ENCODE assay signal across 26 cellular contexts in genomic region chrX:70013483-70014222, GRCh38. TPM values are rescaled to one million over a fixed set of nuclear protein-coding genes. Genes with fewer than 3 reads are reported as not detected.
DNase-seq lines count a peak whose midpoint lies in the region; ATAC-seq and TF ChIP-seq lines count a peak whose summit lies in the region.
"Had no signal": no experiment of that assay in that cellular context is flagged by ENCODE, and none has a peak within 500 bp of the region (broad histone marks: within the 10 kb centered on the region; RNA-seq: fewer than 3 reads in every experiment).

No MANE protein-coding gene starts in this region.

- no peaks in the 10 kb centered on the region for H4K20me1 ChIP-seq in neural progenitor cell (ENCODE audit: low read depth)

- H3K4me1 Mint-ChIP-seq in neural progenitor cell = no peaks in the 10 kb centered on the region

- no peak overlapping the region for H2AFZ ChIP-seq in neural progenitor cell (replicated peaks)

- no peak for TF ChIP-seq POLR2A in gastrocnemius medialis (IDR thresholded peaks at IDR 0.05)

- DNase-seq in NCI-H1694 (lab: John Stamatoyannopoulos, UW) = peak; percentile 34
- peak; percentile 25 for DNase-seq in choroid plexus epithelial cell (ENCODE audit: low read depth)
- DNase-seq in left ventricle myocardium superior = peak; percentile 70
- DNase-seq in gastrocnemius medialis = peak; percentile 2 to 34
- no peak for DNase-seq in GM13976 (ENCODE audit: low spot score)
- no peak for DNase-seq in neural progenitor cell (ENCODE audit: low spot score)
- DNase-seq: activated CD4-positive, alpha-beta memory T cell treated with anti-CD3 and anti-CD28 coated beads, Interleukin-2, amount 10 ng/mL, durations not matched to agents 7 days and 5 days; activated naive CD4-positive, alpha-beta T cell treated with Interleukin-2 at 50 U/mL for 16 hours; activated T-cell treated with anti-CD3 and anti-CD28 coated beads, Interleukin-2, amount 50 U/mL, for 1 hour; anterior cingulate cortex; CD4-positive, alpha-beta T cell; effector CD8-positive, alpha-beta T cell; NCI-H187; occipital lobe; sigmoid colon had no signal

- no peaks in the 10 kb centered on the region for H3K4me1 ChIP-seq in gastrocnemius medialis
- no peaks in the 10 kb centered on the region for H3K4me1 ChIP-seq in neural progenitor cell
- H3K4me1 ChIP-seq: sigmoid colon, SJSA1 had no signal

- H3K4me2 ChIP-seq in neural progenitor cell = no peak overlapping the region

- intact Hi-C loops in left ventricle myocardium superior (cut with micrococcal nuclease) (no loop called here), gastrocnemius medialis (cut with DNase I; ENCODE audit: low total_unique reads) (no loop called here)

- H3K27ac ChIP-seq in gastrocnemius medialis (peak overlapping the region; percentile 18 to 70 (median 57)), neural progenitor cell (no peak overlapping the region)
- H3K27ac ChIP-seq: sigmoid colon, SJSA1, VCaP had no signal

- no peak overlapping the region for H3K4me3 Mint-ChIP-seq in neural progenitor cell
- H3K4me3 Mint-ChIP-seq: activated CD4-positive, alpha-beta memory T cell treated with anti-CD3 and anti-CD28 coated beads, Interleukin-2, amount 10 ng/mL, durations not matched to agents 7 days and 5 days; CD4-positive, alpha-beta T cell; T-helper 1 cell treated with Interleukin-12 subunit alpha and Interleukin-12 subunit beta and Interleukin-4 antibody, amounts not matched to agents 30 μg/mL and 1 μg/mL, for 36 hours had no signal

- H3K36me3 ChIP-seq in gastrocnemius medialis (no peaks in the 10 kb centered on the region), neural progenitor cell (no peaks in the 10 kb centered on the region)
- H3K36me3 ChIP-seq: sigmoid colon, SJSA1 had no signal

- ATAC-seq in left ventricle myocardium superior (peak; percentile 96), gastrocnemius medialis (peak; percentile 42 to 89), GM21737 (IDR thresholded peaks at IDR 0.05; ENCODE audit: unreplicated experiment) (no peak)
- ATAC-seq: GM12878, K562, Panc1 had no signal

- no peaks in the 10 kb centered on the region for H3K36me3 Mint-ChIP-seq in neural progenitor cell

- no peaks in the 10 kb centered on the region for H3F3A ChIP-seq in neural progenitor cell (ENCODE audit: low read depth)

- no peak overlapping the region for H3K27ac Mint-ChIP-seq in neural progenitor cell
- H3K27ac Mint-ChIP-seq: activated CD4-positive, alpha-beta memory T cell treated with anti-CD3 and anti-CD28 coated beads, Interleukin-2, amount 10 ng/mL, durations not matched to agents 7 days and 5 days; CD4-positive, alpha-beta T cell; T-helper 1 cell treated with Interleukin-12 subunit alpha and Interleukin-12 subunit beta and Interleukin-4 antibody, amounts not matched to agents 30 μg/mL and 1 μg/mL, for 36 hours had no signal

- in situ Hi-C loops in gastrocnemius medialis (cut with MboI; ENCODE audit: low sequenced_read_pairs in 4 of 4) = no loop called here
- in situ Hi-C loops in GM13976 (cut with MboI; ENCODE audit: low sequenced_read_pairs, unreplicated experiment) = no loop called here

- no peak overlapping the region for H3K9ac ChIP-seq in neural progenitor cell

- H3K9me3 Mint-ChIP-seq in neural progenitor cell = peaks cover 4% of the 10 kb centered on the region
- H3K9me3 Mint-ChIP-seq: activated CD4-positive, alpha-beta memory T cell treated with anti-CD3 and anti-CD28 coated beads, Interleukin-2, amount 10 ng/mL, durations not matched to agents 7 days and 5 days; T-helper 1 cell treated with Interleukin-12 subunit alpha and Interleukin-12 subunit beta and Interleukin-4 antibody, amounts not matched to agents 30 μg/mL and 1 μg/mL, for 36 hours had no signal

- no peaks in the 10 kb centered on the region for H3K79me2 ChIP-seq in neural progenitor cell (ENCODE audit: low read depth)

- TF ChIP-seq CTCF in choroid plexus epithelial cell (conservative IDR thresholded peaks at IDR 0.05; ENCODE audit: low read depth, low read length) (no peak), gastrocnemius medialis (IDR thresholded peaks at IDR 0.05 in 4 of 5, conservative IDR thresholded peaks at IDR 0.05 in 1 of 5) (no peak), GM13976 (IDR thresholded peaks at IDR 0.05; ENCODE audit: borderline replicate concordance, control extremely low read depth, extremely low read depth, insufficient read depth, missing control alignments) (no peak), neural progenitor cell (IDR thresholded peaks at IDR 0.05) (no peak)

- H3K9me3 ChIP-seq in gastrocnemius medialis (no peaks in the 10 kb centered on the region), neural progenitor cell (ENCODE audit: low read depth) (peaks cover 7% of the 10 kb centered on the region)
- H3K9me3 ChIP-seq: sigmoid colon, SJSA1 had no signal

- H3K27me3 Mint-ChIP-seq in neural progenitor cell (ENCODE audit: insufficient read depth, low read depth) = no peaks in the 10 kb centered on the region
- H3K27me3 Mint-ChIP-seq: CD4-positive, alpha-beta T cell had no signal

- H3K27me3 ChIP-seq in gastrocnemius medialis = no peaks in the 10 kb centered on the region
- no peaks in the 10 kb centered on the region for H3K27me3 ChIP-seq in neural progenitor cell
- H3K27me3 ChIP-seq: sigmoid colon, SJSA1 had no signal

- no peak overlapping the region for H3K4me3 ChIP-seq in choroid plexus epithelial cell (ENCODE audit: low read depth, low read length)
- H3K4me3 ChIP-seq in gastrocnemius medialis = no peak overlapping the region
- no peak overlapping the region for H3K4me3 ChIP-seq in neural progenitor cell
- H3K4me3 ChIP-seq: GM12878, K562, sigmoid colon, SJSA1 had no signal

RNA-seq across cellular contexts. Expression of gene AWAT2, which starts 36.1 kb away (rescaled TPM):
- total RNA-seq in left ventricle myocardium superior (not detected), gastrocnemius medialis (not detected), neural progenitor cell (ENCODE audit: low replicate concordance) (not detected in 2 replicates)
- total RNA-seq: activated CD4-positive, alpha-beta memory T cell treated with anti-CD3 and anti-CD28 coated beads, Interleukin-2, amount 10 ng/mL, durations not matched to agents 7 days and 5 days; CD4-positive, alpha-beta T cell; chondrocyte; GM12878; K562; myocyte; occipital lobe; sigmoid colon; SJSA1; temporal lobe had no signal

RNA-seq across cellular contexts. Expression of gene OTUD6A, which starts 48.6 kb away (rescaled TPM):
- total RNA-seq in left ventricle myocardium superior (not detected), gastrocnemius medialis (not detected), neural progenitor cell (ENCODE audit: low replicate concordance) (not detected in 2 replicates)
- total RNA-seq: activated CD4-positive, alpha-beta memory T cell treated with anti-CD3 and anti-CD28 coated beads, Interleukin-2, amount 10 ng/mL, durations not matched to agents 7 days and 5 days; CD4-positive, alpha-beta T cell; chondrocyte; GM12878; K562; lung microvascular endothelial cell; myocyte; occipital lobe; sigmoid colon; SJSA1; temporal lobe had no signal

Comparison
In these comparisons a context has a peak if more than half of its experiments do, and no peak if none do; other contexts are left out.
1. DNase-seq: peak in NCI-H1694 (single experiment), choroid plexus epithelial cell (single experiment), left ventricle myocardium superior (single experiment) and gastrocnemius medialis (2 of 2); none in GM13976 (single experiment) and neural progenitor cell (single experiment).